11 cellular contexts compared by ENCODE assay signal in genomic region chr1:226128487-226129075, GRCh38. TPM values are rescaled to one million over a fixed set of nuclear protein-coding genes. Genes with fewer than 3 reads are reported as not detected.
DNase-seq lines count a peak whose midpoint lies in the region; ATAC-seq and TF ChIP-seq lines count a peak whose summit lies in the region.
"Had no signal": no experiment of that assay in that cellular context is flagged by ENCODE, and none has a peak within 500 bp of the region (broad histone marks: within the 10 kb centered on the region; RNA-seq: fewer than 3 reads in every experiment).

No MANE protein-coding gene starts in this region.

- DNase-seq in Caco-2 (peak; percentile 66 to 78), Karpas-422 (no peak), neural progenitor cell (ENCODE audit: low spot score) (no peak), GM20000 (ENCODE audit: low spot score) (no peak), nucleus accumbens (lab: John Stamatoyannopoulos, UW) (no peak), dedifferentiated amniotic fluid mesenchymal stem cell (ENCODE audit: extremely low spot score) (no peak)
- DNase-seq: activated CD4-positive, alpha-beta T cell treated with anti-CD3 and anti-CD28 coated beads for 36 hours; GDM1 had no signal

- POLR2A ChIA-PET in Caco-2 (lab: Charles Lee), result interaction anchor here (0.6 to 1.2 kb wide), 8 partner anchors 21 to 129 kb away, joined by 3 to 11 read pairs (median 4); partner anchors contain the start of genes H3-3A and SDE2

- intact Hi-C loops in Caco-2 (cut with micrococcal nuclease; ENCODE audit: unreplicated experiment), result loop anchor here (5.0 kb wide), 1 partner anchor 279 kb away; the partner anchor contains the start of gene PARP1

- H3K36me3 Mint-ChIP-seq in Caco-2 (ENCODE audit: insufficient read depth, unreplicated experiment) (peaks cover 24% of the 10 kb centered on the region), neural progenitor cell (no peaks in the 10 kb centered on the region)

- H3K9me3 Mint-ChIP-seq in Caco-2 (ENCODE audit: unreplicated experiment) (no peaks in the 10 kb centered on the region), neural progenitor cell (no peaks in the 10 kb centered on the region)
- H3K9me3 Mint-ChIP-seq: dendritic cell treated with granulocyte-macrophage colony-stimulating factor and Interleukin-4, amounts not matched to agents 40 ng/mL and 50 ng/mL, for 4 days had no signal

- H3K4me1 ChIP-seq in Caco-2 (peaks cover 25% of the 10 kb centered on the region), Karpas-422 (ENCODE audit: low read length) (peaks cover 46% of the 10 kb centered on the region), duodenal mucosa (ENCODE audit: control insufficient read depth in 1 of 2, insufficient read depth in 2 of 2, low read length in 2 of 2) (peaks cover 44 to 57% of the 10 kb centered on the region in 2 donors), neural progenitor cell (peaks cover 10% of the 10 kb centered on the region)

- H3K4me3 Mint-ChIP-seq in Caco-2 (ENCODE audit: unreplicated experiment), result peak overlapping the region; percentile 66
- peak overlapping the region; percentile 7 for H3K4me3 Mint-ChIP-seq in neural progenitor cell
- H3K4me3 Mint-ChIP-seq: activated CD4-positive, alpha-beta T cell treated with anti-CD3 and anti-CD28 coated beads for 36 hours; dendritic cell treated with granulocyte-macrophage colony-stimulating factor and Interleukin-4, amounts not matched to agents 40 ng/mL and 50 ng/mL, for 4 days had no signal

- H2AFZ ChIP-seq in Karpas-422 (ENCODE audit: low read length) (no peak overlapping the region), neural progenitor cell (replicated peaks) (peak overlapping the region; percentile 73)

- H3K4me1 Mint-ChIP-seq in Caco-2 (ENCODE audit: low read depth, unreplicated experiment), result peaks cover 31% of the 10 kb centered on the region
- H3K4me1 Mint-ChIP-seq in neural progenitor cell, result peaks cover 39% of the 10 kb centered on the region

- ATAC-seq in GM21515 (IDR thresholded peaks at IDR 0.05; ENCODE audit: unreplicated experiment), result no peak

- H3K4me2 ChIP-seq in Karpas-422 (ENCODE audit: low read depth, low read length, poor library complexity, severe bottlenecking) (peak overlapping the region; percentile 88), neural progenitor cell (peak overlapping the region; percentile 51)

- H3K27me3 Mint-ChIP-seq in Caco-2 (ENCODE audit: insufficient read depth, unreplicated experiment), result no peaks in the 10 kb centered on the region
- H3K27me3 Mint-ChIP-seq in neural progenitor cell (ENCODE audit: insufficient read depth, low read depth), result peaks cover 13% of the 10 kb centered on the region
- H3K27me3 Mint-ChIP-seq: activated CD4-positive, alpha-beta T cell treated with anti-CD3 and anti-CD28 coated beads for 36 hours had no signal

- peaks cover 11% of the 10 kb centered on the region for H3F3A ChIP-seq in neural progenitor cell (ENCODE audit: low read depth)

- no peak overlapping the region for H3K4me3 ChIP-seq in Caco-2 (ENCODE audit: low read depth, low read length)
- no peak overlapping the region for H3K4me3 ChIP-seq in Karpas-422 (ENCODE audit: low read length)
- H3K4me3 ChIP-seq in duodenal mucosa (ENCODE audit: low read depth in 1 of 2, low read length in 2 of 2), result peak overlapping the region; percentile 10 to 36
- H3K4me3 ChIP-seq in neural progenitor cell, result no peak overlapping the region

- no peaks in the 10 kb centered on the region for H3K9me3 ChIP-seq in Caco-2
- H3K9me3 ChIP-seq in Karpas-422 (ENCODE audit: low read length), result no peaks in the 10 kb centered on the region
- H3K9me3 ChIP-seq in duodenal mucosa (ENCODE audit: control insufficient read depth in 1 of 2, low read length in 2 of 2), result no peaks in the 10 kb centered on the region
- H3K9me3 ChIP-seq in neural progenitor cell (ENCODE audit: low read depth), result no peaks in the 10 kb centered on the region

- H3K27ac ChIP-seq in Karpas-422 (ENCODE audit: low read length) (no peak overlapping the region), duodenal mucosa (ENCODE audit: low read depth, low read length) (peak overlapping the region; percentile 75), neural progenitor cell (no peak overlapping the region)

- H3K9ac ChIP-seq in Karpas-422 (ENCODE audit: low read length) (no peak overlapping the region), duodenal mucosa (ENCODE audit: low read depth in 1 of 2, low read length in 2 of 2) (no peak overlapping the region), neural progenitor cell (no peak overlapping the region)

- no peaks in the 10 kb centered on the region for H4K20me1 ChIP-seq in Karpas-422 (ENCODE audit: insufficient read depth, low read depth, low read length)
- no peaks in the 10 kb centered on the region for H4K20me1 ChIP-seq in neural progenitor cell (ENCODE audit: low read depth)

- TSS peak; percentile 94 for BruUV-seq in Caco-2 (replicated peaks; lab: Mats Ljungman, UMichigan)

- CTCF ChIA-PET in Caco-2 (lab: Charles Lee), result interaction anchor here (0.5 to 1.9 kb wide), 7 partner anchors 17 to 205 kb away, joined by 3 to 16 read pairs (median 4); no protein-coding TSS in a partner anchor

- no peak for TF ChIP-seq CTCF in Caco-2 (IDR thresholded peaks at IDR 0.05; ENCODE audit: insufficient read depth in 1 of 2, low read depth in 1 of 2, low read length in 1 of 2, severe bottlenecking in 1 of 2, unreplicated experiment in 1 of 2)
- no peak for TF ChIP-seq CTCF in neural progenitor cell (IDR thresholded peaks at IDR 0.05)
- TF ChIP-seq CTCF in GM20000 (IDR thresholded peaks at IDR 0.05; ENCODE audit: extremely low read depth, missing control alignments), result no peak

- no peaks in the 10 kb centered on the region for H3K79me2 ChIP-seq in Karpas-422 (ENCODE audit: low read length)
- no peaks in the 10 kb centered on the region for H3K79me2 ChIP-seq in neural progenitor cell (ENCODE audit: low read depth)

- H3K27ac Mint-ChIP-seq in Caco-2 (ENCODE audit: unreplicated experiment) (peak overlapping the region; percentile 95), neural progenitor cell (no peak overlapping the region)
- H3K27ac Mint-ChIP-seq: activated CD4-positive, alpha-beta T cell treated with anti-CD3 and anti-CD28 coated beads for 36 hours; dendritic cell treated with granulocyte-macrophage colony-stimulating factor and Interleukin-4, amounts not matched to agents 40 ng/mL and 50 ng/mL, for 4 days had no signal

- H3K27me3 ChIP-seq in Caco-2 (replicated peaks; ENCODE audit: control insufficient read depth, insufficient read depth, low read length), result no peaks in the 10 kb centered on the region
- no peaks in the 10 kb centered on the region for H3K27me3 ChIP-seq in Karpas-422 (ENCODE audit: low read length)
- H3K27me3 ChIP-seq in duodenal mucosa (ENCODE audit: control insufficient read depth in 1 of 2, insufficient read depth in 2 of 2, low read length in 2 of 2), result no peaks in the 10 kb centered on the region
- H3K27me3 ChIP-seq in neural progenitor cell, result no peaks in the 10 kb centered on the region

- H3K36me3 ChIP-seq in Caco-2 (ENCODE audit: control insufficient read depth, insufficient read depth, low read length), result no peaks in the 10 kb centered on the region
- H3K36me3 ChIP-seq in Karpas-422 (ENCODE audit: insufficient read depth, low read length), result no peaks in the 10 kb centered on the region
- no peaks in the 10 kb centered on the region for H3K36me3 ChIP-seq in duodenal mucosa (ENCODE audit: control insufficient read depth in 1 of 2, insufficient read depth in 2 of 2, low read length in 2 of 2)
- no peaks in the 10 kb centered on the region for H3K36me3 ChIP-seq in neural progenitor cell

- H3K9me2 ChIP-seq in Karpas-422 (replicated peaks; ENCODE audit: insufficient read depth, low read length), result no peaks in the 10 kb centered on the region

RNA-seq across cellular contexts. Expression of gene ACBD3, which starts 58.0 kb away (rescaled TPM):
- total RNA-seq in Caco-2 (2022) (38.5 and 41.7 TPM in 2 replicates), neural progenitor cell (ENCODE audit: low replicate concordance) (23.4 and 32.3 TPM in 2 replicates)
- 20.6 and 25.2 TPM in 2 replicates for total RNA-seq in Karpas-422 (2014; rRNA removed; shearing (Covaris generic); ENCODE audit: low replicate concordance)

Comparison
In these comparisons a context has a peak if more than half of its experiments do, and no peak if none do; other contexts are left out.
1. DNase-seq: peak in Caco-2 (2 of 2); none in Karpas-422 (single experiment), neural progenitor cell (single experiment), GM20000 (single experiment), nucleus accumbens (0 of 56) and dedifferentiated amniotic fluid mesenchymal stem cell (single experiment).
2. H3K4me3 ChIP-seq: peak in duodenal mucosa (2 of 2); none in Caco-2 (single experiment), Karpas-422 (single experiment) and neural progenitor cell (single experiment).